Comparison of ENCODE assay signal across 25 cellular contexts in genomic region chr2:116141891-116142474, GRCh38.
"Had no signal": no experiment of that assay in that cellular context is flagged by ENCODE, and none has a peak within 500 bp of the region (broad histone marks: within the 10 kb centered on the region; RNA-seq: fewer than 3 reads in every experiment).

No MANE protein-coding gene starts in this region.

- H3K9me3 ChIP-seq: gastrocnemius medialis, psoas muscle, sigmoid colon, testis, tibial artery had no signal

- H3K36me3 ChIP-seq: gastrocnemius medialis, sigmoid colon, tibial artery had no signal

- DNase-seq: dorsolateral prefrontal cortex; effector CD4-positive, alpha-beta T cell; foreskin fibroblast; gastrocnemius medialis; head of caudate nucleus; kidney; mucosa of descending colon; naive B cell; psoas muscle; right cardiac atrium; sigmoid colon; stimulated activated CD4-positive, alpha-beta T cell treated with anti-CD3 and anti-CD28 coated beads, Interleukin-2, amount 100 ng/mL, for 24 hours; stimulated activated CD4-positive, alpha-beta T cell treated with anti-CD3 and anti-CD28 coated beads, Interleukin-4, amount 100 ng/mL, for 24 hours; stimulated activated naive CD8-positive, alpha-beta T cell treated with anti-CD3 and anti-CD28 coated beads, Interleukin-15, Interleukin-2, amounts not matched to agents 100 U/mL and 50 U/mL, for 24 hours; substantia nigra; testis; tibial artery had no signal

- H3K9ac ChIP-seq: parathyroid adenoma had no signal

- H3K79me2 ChIP-seq: parathyroid adenoma had no signal

- H3K27me3 ChIP-seq: dorsolateral prefrontal cortex, gastrocnemius medialis, sigmoid colon, testis, tibial artery had no signal

- FAIRE-seq: colon, kidney had no signal

- H2AFZ ChIP-seq: parathyroid adenoma had no signal

- H3K4me3 ChIP-seq: dorsolateral prefrontal cortex, gastrocnemius medialis, lung, mucosa of descending colon, psoas muscle, sigmoid colon, testis, tibial artery had no signal

- ATAC-seq: esophagus mucosa; gastrocnemius medialis; left lobe of liver; mucosa of descending colon; natural killer cell treated with Interleukin-12 subunit alpha and Interleukin-12 subunit beta and Interleukin-15 and Interleukin-18, amount 100 ng/mL, for 72 hours; psoas muscle; right cardiac atrium; stimulated activated effector memory CD8-positive, alpha-beta T cell treated with anti-CD3 and anti-CD28 coated beads, Interleukin-12 subunit alpha, Interleukin-12 subunit beta, amount 100 ng/mL, for 72 hours; stimulated activated naive CD8-positive, alpha-beta T cell treated with anti-CD3 and anti-CD28 coated beads, Interleukin-15, Interleukin-2, amounts not matched to agents 100 U/mL and 50 U/mL, for 24 hours had no signal

- H3K4me1 ChIP-seq: gastrocnemius medialis, parathyroid adenoma, psoas muscle, sigmoid colon, testis, tibial artery had no signal

- H3K27ac ChIP-seq: dorsolateral prefrontal cortex, epithelial cell of prostate, gastrocnemius medialis, parathyroid adenoma, psoas muscle, sigmoid colon, testis, tibial artery had no signal
